In the genomic region with DNA sequence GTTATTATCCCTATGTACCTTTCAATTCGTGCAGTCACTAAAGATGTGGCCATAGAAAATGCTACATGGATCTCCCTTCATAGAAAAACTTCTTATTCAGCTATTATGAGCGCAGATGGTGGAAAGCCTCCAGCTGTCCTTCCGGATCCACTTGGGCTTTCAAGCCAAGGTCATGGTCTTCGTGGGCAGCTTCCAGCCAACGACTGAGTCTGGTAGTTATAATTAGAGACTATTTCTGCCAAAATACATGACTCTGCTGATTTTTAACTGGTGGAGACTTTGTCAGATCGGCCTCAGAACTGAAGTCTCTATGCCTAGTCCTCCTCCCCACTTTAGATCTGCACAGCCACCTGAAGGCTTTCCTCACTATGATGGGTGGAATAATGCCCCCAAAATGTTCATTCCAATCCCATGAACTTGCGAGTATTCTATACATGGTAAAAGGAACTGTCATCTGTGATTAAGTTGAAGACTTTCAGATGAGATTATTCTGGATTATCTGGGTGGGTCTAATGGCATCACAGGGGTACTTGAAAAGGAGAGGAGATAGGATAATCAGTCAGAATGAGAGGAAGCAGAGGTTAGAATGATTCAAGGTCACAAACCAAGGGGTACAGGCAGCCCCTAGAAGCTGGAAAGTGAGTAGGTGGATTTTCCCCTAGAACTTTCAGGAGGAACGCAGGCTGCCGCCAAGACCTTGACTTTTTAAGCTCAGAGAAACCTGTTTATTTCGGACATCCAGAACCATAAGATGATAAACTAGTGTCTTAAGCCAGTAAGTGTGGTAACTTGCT, we compare ENCODE assay signal across 25 cellular contexts.
DNase-seq lines count a peak whose midpoint lies in the region; ATAC-seq and TF ChIP-seq lines count a peak whose summit lies in the region.
"Had no signal": no experiment of that assay in that cellular context is flagged by ENCODE, and none has a peak within 500 bp of the region (broad histone marks: within the 10 kb centered on the region; RNA-seq: fewer than 3 reads in every experiment).

No MANE protein-coding gene starts in this region.

- no peak for TF ChIP-seq POLR2A in adrenal gland (IDR thresholded peaks at IDR 0.05)
- TF ChIP-seq POLR2A in right lobe of liver (IDR thresholded peaks at IDR 0.05) = no peak
- no peak for TF ChIP-seq POLR2A in testis (IDR thresholded peaks at IDR 0.05)

- WGBS in adrenal gland, 4 donors = 31 to 43% (median 34%) methylated on average over 10 of the region's 10 CpGs
- WGBS in right lobe of liver (ENCODE audit: insufficient coverage, low coverage, low lambda C conversion rate, missing lambda C conversion rate) = 38% methylated on average over 10 of the region's 10 CpGs
- 30 to 43% methylated on average over 10 of the region's 10 CpGs for WGBS in testis, 2 donors

- intact Hi-C loops in adrenal gland (cut with DNase I) (loop anchor here in 1 of 2 donors (5.0 kb wide), 1 partner anchor 47 kb away; no protein-coding TSS in a partner anchor), right lobe of liver (cut with DNase I) (loop anchor here in 1 of 2 donors (10.0 kb wide), 1 partner anchor 50 kb away; no protein-coding TSS in a partner anchor), testis (cut with DNase I; ENCODE audit: low total_unique reads) (no loop called here)

- no peaks in the 10 kb centered on the region for H3K36me3 ChIP-seq in adrenal gland (replicated peaks in 1 of 2)
- no peaks in the 10 kb centered on the region for H3K36me3 ChIP-seq in right lobe of liver
- no peaks in the 10 kb centered on the region for H3K36me3 ChIP-seq in testis (ENCODE audit: low read depth, missing control alignments)
- H3K36me3 ChIP-seq: BLaER1 treated with 17β-estradiol and CSF1 and Interleukin-3, amounts not matched to agents 10 nM and 100 nM; cardiac muscle cell; sigmoid colon had no signal

- DNase-seq in adrenal gland = peak; percentile 50 to 88 (median 73)
- no peak for DNase-seq in coronary artery (ENCODE audit: low spot score)
- peak in 2 of 3 donors; percentile 70 for DNase-seq in right lobe of liver
- peak; percentile 86 for DNase-seq in testis
- DNase-seq in NCI-H446 treated with DMSO at 0.1 percent for 48 hours (lab: John Stamatoyannopoulos, UW) = no peak
- DNase-seq in stimulated activated CD8-positive, alpha-beta memory T cell treated with anti-CD3 and anti-CD28 coated beads, Interleukin-4, amount 100 ng/mL, for 48 hours = no peak
- DNase-seq in substantia nigra (lab: John Stamatoyannopoulos, UW) = no peak
- DNase-seq: activated CD4-positive, alpha-beta memory T cell treated with anti-CD3 and anti-CD28 coated beads, Interleukin-2, amount 10 ng/mL, durations not matched to agents 7 days and 5 days; activated CD4-positive, alpha-beta T cell treated with anti-CD3 and anti-CD28 coated beads for 1 hour; activated CD8-positive, alpha-beta memory T cell treated with anti-CD3 and anti-CD28 coated beads, Interleukin-2, amount 50 U/mL, for 48 hours; activated naive CD4-positive, alpha-beta T cell treated with anti-CD3 and anti-CD28 coated beads, Interleukin-2, amount 10 ng/mL, durations not matched to agents 7 days and 5 days; DND-41; dorsolateral prefrontal cortex; H9; islet precursor cell; mammary epithelial cell; NCI-H1092; NCI-H187; NCI-H526 treated with DMSO at 0.1 percent for 48 hours; sigmoid colon; stimulated activated naive CD4-positive, alpha-beta T cell treated with Interleukin-2 at 50 U/mL for 16 hours had no signal

- H3K27ac ChIP-seq in adrenal gland = peak overlapping the region in 4 of 5 donors; percentile 27 to 71 (median 53)
- peak overlapping the region; percentile 66 to 81 for H3K27ac ChIP-seq in coronary artery
- H3K27ac ChIP-seq in right lobe of liver = peak overlapping the region in 1 of 3 donors; percentile 38
- peak overlapping the region; percentile 72 to 81 for H3K27ac ChIP-seq in testis
- no peak overlapping the region for H3K27ac ChIP-seq in substantia nigra (ENCODE audit: low read depth, low read length, poor library complexity, severe bottlenecking)
- H3K27ac ChIP-seq: BLaER1 treated with 17β-estradiol and CSF1 and Interleukin-3, amounts not matched to agents 10 nM and 100 nM; cardiac muscle cell; RWPE1; sigmoid colon; SK-N-MC had no signal

- no peaks in the 10 kb centered on the region for H3K27me3 ChIP-seq in adrenal gland
- H3K27me3 ChIP-seq in right lobe of liver = no peaks in the 10 kb centered on the region
- H3K27me3 ChIP-seq in testis = no peaks in the 10 kb centered on the region
- H3K27me3 ChIP-seq: BLaER1 treated with 17β-estradiol and CSF1 and Interleukin-3, amounts not matched to agents 10 nM and 100 nM; cardiac muscle cell; dorsolateral prefrontal cortex; sigmoid colon had no signal

- H3K4me3 ChIP-seq in adrenal gland (no peak overlapping the region), coronary artery (peak overlapping the region; percentile 30), right lobe of liver (no peak overlapping the region), testis (no peak overlapping the region)
- H3K4me3 ChIP-seq: BLaER1 treated with 17β-estradiol and CSF1 and Interleukin-3, amounts not matched to agents 10 nM and 100 nM; cardiac muscle cell; dorsolateral prefrontal cortex; sigmoid colon; SK-N-MC had no signal

- H3K9me3 ChIP-seq in adrenal gland (replicated peaks in 1 of 3) = no peaks in the 10 kb centered on the region
- no peaks in the 10 kb centered on the region for H3K9me3 ChIP-seq in right lobe of liver
- H3K9me3 ChIP-seq in testis = no peaks in the 10 kb centered on the region
- H3K9me3 ChIP-seq: BLaER1 treated with 17β-estradiol and CSF1 and Interleukin-3, amounts not matched to agents 10 nM and 100 nM; sigmoid colon had no signal

- TF ChIP-seq CTCF in adrenal gland (IDR thresholded peaks at IDR 0.05) (no peak), coronary artery (IDR thresholded peaks at IDR 0.05) (no peak), right lobe of liver (IDR thresholded peaks at IDR 0.05) (no peak), testis (IDR thresholded peaks at IDR 0.05) (no peak)

- H3K4me1 ChIP-seq in adrenal gland (replicated peaks in 1 of 2) = peaks cover 19 to 26% of the 10 kb centered on the region in 2 donors
- peaks cover 0 to 27% (median 13%) of the 10 kb centered on the region in 4 donors for H3K4me1 ChIP-seq in right lobe of liver
- H3K4me1 ChIP-seq in testis = peaks cover 29% of the 10 kb centered on the region

- ATAC-seq in right lobe of liver = peak; percentile 27 to 82 (median 53)

Comparison
In these comparisons a context has a peak if more than half of its experiments do, and no peak if none do; other contexts are left out.
1. DNase-seq: peak in adrenal gland (7 of 7), right lobe of liver (2 of 3) and testis (single experiment); none in coronary artery (single experiment), NCI-H446 treated with DMSO at 0.1 percent for 48 hours (single experiment), stimulated activated CD8-positive, alpha-beta memory T cell treated with anti-CD3 and anti-CD28 coated beads, Interleukin-4, amount 100 ng/mL, for 48 hours (single experiment) and substantia nigra (0 of 49).